ENCODE assay signal across 28 cellular contexts in the genomic region with DNA sequence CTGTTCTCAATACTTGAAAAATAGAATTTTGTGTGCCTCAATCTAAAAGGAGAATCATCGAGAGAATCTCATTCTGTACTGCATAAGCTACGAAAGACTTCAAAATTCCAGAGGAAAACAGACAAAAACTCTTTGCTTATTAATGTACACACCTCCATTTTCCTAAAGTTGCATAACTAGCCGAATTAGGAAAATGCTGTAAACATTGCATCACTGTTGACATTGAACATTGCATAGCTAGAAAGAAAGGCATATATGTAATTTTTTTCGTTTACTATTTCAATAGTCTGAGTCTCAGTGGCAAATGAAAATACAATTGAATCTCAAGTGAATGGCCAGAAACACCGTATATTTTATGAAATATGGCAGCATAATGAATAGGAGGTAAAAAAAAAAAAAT.
A peak's percentile ranks its signal among the peaks of the same experiment; 100 is the strongest.
DNase-seq lines count a peak whose midpoint lies in the region; ATAC-seq, FAIRE-seq and TF ChIP-seq lines count a peak whose summit lies in the region.
"Had no signal": no experiment of that assay in that cellular context is flagged by ENCODE, and none has a peak within 500 bp of the region (broad histone marks: within the 10 kb centered on the region; RNA-seq: fewer than 3 reads in every experiment).

No MANE protein-coding gene starts in this region.

- peaks cover 7% of the 10 kb centered on the region for H3K4me1 Mint-ChIP-seq in MCF 10A (ENCODE audit: insufficient read depth, unreplicated experiment)
- peaks cover 6% of the 10 kb centered on the region in 2 donors for H3K4me1 Mint-ChIP-seq in natural killer cell treated with Interleukin-12 subunit alpha and Interleukin-12 subunit beta and Interleukin-15 and Interleukin-18, amount 100 ng/mL, for 72 hours (ENCODE audit: low read depth in 2 of 2)

- no peaks in the 10 kb centered on the region for H3K27me3 Mint-ChIP-seq in MCF 10A (ENCODE audit: insufficient read depth, unreplicated experiment)
- no peaks in the 10 kb centered on the region for H3K27me3 Mint-ChIP-seq in natural killer cell treated with Interleukin-12 subunit alpha and Interleukin-12 subunit beta and Interleukin-15 and Interleukin-18, amount 100 ng/mL, for 72 hours
- H3K27me3 Mint-ChIP-seq: CD4-positive, alpha-beta T cell had no signal

- H3K36me3 ChIP-seq in breast epithelium (no peaks in the 10 kb centered on the region), PC-9 (ENCODE audit: low read depth) (no peaks in the 10 kb centered on the region), K562 (ENCODE audit: control insufficient read depth, insufficient read depth, low read length) (no peaks in the 10 kb centered on the region)
- H3K36me3 ChIP-seq: BE2C had no signal

- H3K27ac ChIP-seq in breast epithelium (no peak overlapping the region), PC-9 (peak overlapping the region; percentile 20; the same call in 1 of the 2 replicates), K562 (ENCODE audit: extremely low read depth, low read depth, low read length) (no peak overlapping the region)
- H3K27ac ChIP-seq: 22Rv1; BLaER1 treated with 17β-estradiol and CSF1 and Interleukin-3, amounts not matched to agents 10 nM and 100 nM; GM23248 had no signal

- DNase-seq in MCF 10A (ENCODE audit: unreplicated experiment) (peak; percentile 58), breast epithelium (ENCODE audit: low spot score in 2 of 2) (no peak), PC-9 (no peak), K562 (ENCODE audit: extremely low read depth in 1 of 4, low spot score in 3 of 4) (no peak), fibroblast of villous mesenchyme (ENCODE audit: low read depth) (peak; percentile 48)
- no peak for DNase-seq in natural killer cell treated with Interleukin-12 subunit alpha and Interleukin-12 subunit beta and Interleukin-15 and Interleukin-18, amount 100 ng/mL, for 72 hours (ENCODE audit: low spot score)
- DNase-seq: ACHN; AML-193; BE2C; CD4-positive, alpha-beta T cell; CD8-positive, alpha-beta memory T cell; DMS 273 treated with DMSO at 0.1 percent for 48 hours; DMS79; EL; GDM1; GM23248; H7; HCEC 1CT had no signal

- no peak for ATAC-seq in K562
- no peak for ATAC-seq in HG02588 (IDR thresholded peaks at IDR 0.05; ENCODE audit: unreplicated experiment)
- no peak for ATAC-seq in GM19455 (IDR thresholded peaks at IDR 0.05; ENCODE audit: unreplicated experiment)
- ATAC-seq in natural killer cell treated with Interleukin-12 subunit alpha and Interleukin-12 subunit beta and Interleukin-15 and Interleukin-18, amount 100 ng/mL, for 72 hours = no peak
- ATAC-seq: GM12878 had no signal

- no peak overlapping the region for H3K9ac ChIP-seq in K562 (ENCODE audit: insufficient read depth in 1 of 2, low read depth in 2 of 2, low read length in 2 of 2)
- H3K9ac ChIP-seq: BLaER1 treated with 17β-estradiol and CSF1 and Interleukin-3, amounts not matched to agents 10 nM and 100 nM; GM23248 had no signal

- TF ChIP-seq EP300 in K562 (IDR thresholded peaks at IDR 0.05; ENCODE audit: low read length) = no peak

- intact Hi-C loops in MCF 10A (cut with micrococcal nuclease) = no loop called here
- intact Hi-C loops in breast epithelium (cut with DNase I; ENCODE audit: low total_unique reads) = no loop called here
- intact Hi-C loops in PC-9 (cut with micrococcal nuclease; ENCODE audit: unreplicated experiment) = no loop called here
- intact Hi-C loops in K562 (cut with micrococcal nuclease) = no loop called here

- H3K4me1 ChIP-seq in breast epithelium = no peaks in the 10 kb centered on the region
- H3K4me1 ChIP-seq in PC-9 (replicated peaks; ENCODE audit: insufficient read depth) = peaks cover 9% of the 10 kb centered on the region
- H3K4me1 ChIP-seq in K562 (replicated peaks in 1 of 2; ENCODE audit: control insufficient read depth in 2 of 2, insufficient read depth in 2 of 2, low read length in 2 of 2) = no peaks in the 10 kb centered on the region
- H3K4me1 ChIP-seq: BE2C; BLaER1 treated with 17β-estradiol and CSF1 and Interleukin-3, amounts not matched to agents 10 nM and 100 nM had no signal

- CTCF ChIA-PET in MCF 10A (lab: Yijun Ruan, JAX) (no interaction called here), PC-9 (lab: Charles Lee) (no interaction called here), K562 (lab: Yijun Ruan, JAX; ENCODE audit: low intra/inter-chr PET ratio) (no interaction called here)

- in situ Hi-C loops in K562 (cut with MboI) = no loop called here

- no peaks in the 10 kb centered on the region for H3F3A ChIP-seq in PC-9 (ENCODE audit: insufficient read depth, low read depth)

- H3K9me1 ChIP-seq in K562 (ENCODE audit: control insufficient read depth, insufficient read depth, low read length) = no peaks in the 10 kb centered on the region

- BruUV-seq in MCF 10A (replicated peaks; lab: Mats Ljungman, UMichigan) = no TSS peak
- BruUV-seq in PC-9 (replicated peaks; lab: Mats Ljungman, UMichigan) = no TSS peak
- BruUV-seq in K562 (replicated peaks; lab: Mats Ljungman, UMichigan) = no TSS peak

- no peaks in the 10 kb centered on the region for H3K36me3 Mint-ChIP-seq in MCF 10A (ENCODE audit: insufficient read depth, unreplicated experiment)
- H3K36me3 Mint-ChIP-seq in natural killer cell treated with Interleukin-12 subunit alpha and Interleukin-12 subunit beta and Interleukin-15 and Interleukin-18, amount 100 ng/mL, for 72 hours = no peaks in the 10 kb centered on the region

- FAIRE-seq in K562 (lab: Jason Lieb, UNC) = no peak
- FAIRE-seq: A204.1, D721Med, GM12878, GM19239, H1 had no signal

- 63% methylated on average over 4 of the region's 5 CpGs for WGBS in K562 (ENCODE audit: insufficient coverage, low coverage, missing lambda C conversion rate)

- no peak overlapping the region for H3K4me3 Mint-ChIP-seq in MCF 10A (ENCODE audit: unreplicated experiment)
- no peak overlapping the region for H3K4me3 Mint-ChIP-seq in natural killer cell treated with Interleukin-12 subunit alpha and Interleukin-12 subunit beta and Interleukin-15 and Interleukin-18, amount 100 ng/mL, for 72 hours
- H3K4me3 Mint-ChIP-seq: CD14-positive monocyte; CD4-positive, alpha-beta T cell; CD8-positive, alpha-beta memory T cell had no signal

- H2AFZ ChIP-seq in PC-9 (no peak overlapping the region), K562 (ENCODE audit: low read depth, low read length) (no peak overlapping the region)
- H2AFZ ChIP-seq: GM23248 had no signal

- TF ChIP-seq POLR2A in breast epithelium (IDR thresholded peaks at IDR 0.05) (no peak), K562 (conservative IDR thresholded peaks at IDR 0.05) (no peak)

- no peaks in the 10 kb centered on the region for H3K9me3 ChIP-seq in breast epithelium
- H3K9me3 ChIP-seq in PC-9 (ENCODE audit: insufficient read depth, low read depth) = no peaks in the 10 kb centered on the region
- no peaks in the 10 kb centered on the region for H3K9me3 ChIP-seq in K562 (replicated peaks; ENCODE audit: control insufficient read depth, insufficient read depth, low read depth, low read length)
- H3K9me3 ChIP-seq: BE2C; BLaER1 treated with 17β-estradiol and CSF1 and Interleukin-3, amounts not matched to agents 10 nM and 100 nM had no signal

- no peak for TF ChIP-seq RAD21 in K562 (CRISPR knock-in tag; conservative IDR thresholded peaks at IDR 0.05 in 1 of 2, IDR thresholded peaks at IDR 0.05 in 1 of 2)

- H3K4me2 ChIP-seq in PC-9 = no peak overlapping the region
- no peak overlapping the region for H3K4me2 ChIP-seq in K562 (ENCODE audit: insufficient read depth, low read length)
- H3K4me2 ChIP-seq: BLaER1 treated with 17β-estradiol and CSF1 and Interleukin-3, amounts not matched to agents 10 nM and 100 nM had no signal

- no peaks in the 10 kb centered on the region for H3K9me2 ChIP-seq in PC-9 (ENCODE audit: insufficient read depth)

- H3K27me3 ChIP-seq in breast epithelium (no peaks in the 10 kb centered on the region), PC-9 (ENCODE audit: insufficient read depth, low read depth) (no peaks in the 10 kb centered on the region), K562 (ENCODE audit: control insufficient read depth in 2 of 2, insufficient read depth in 2 of 2, low read length in 2 of 2) (no peaks in the 10 kb centered on the region)
- H3K27me3 ChIP-seq: BE2C; BLaER1 treated with 17β-estradiol and CSF1 and Interleukin-3, amounts not matched to agents 10 nM and 100 nM had no signal

- no peak overlapping the region for H3K4me3 ChIP-seq in breast epithelium
- H3K4me3 ChIP-seq in PC-9 = no peak overlapping the region
- H3K4me3 ChIP-seq in K562 = no peak overlapping the region
- H3K4me3 ChIP-seq in fibroblast of villous mesenchyme (ENCODE audit: low read depth, low read length) = no peak overlapping the region
- H3K4me3 ChIP-seq: BLaER1 treated with 17β-estradiol and CSF1 and Interleukin-3, amounts not matched to agents 10 nM and 100 nM; GM12878; GM23248 had no signal

- no peak overlapping the region for H3K27ac Mint-ChIP-seq in MCF 10A (ENCODE audit: low read depth, unreplicated experiment)
- H3K27ac Mint-ChIP-seq in natural killer cell treated with Interleukin-12 subunit alpha and Interleukin-12 subunit beta and Interleukin-15 and Interleukin-18, amount 100 ng/mL, for 72 hours = no peak overlapping the region
- H3K27ac Mint-ChIP-seq: CD14-positive monocyte; CD4-positive, alpha-beta T cell had no signal

- H3K9me3 Mint-ChIP-seq in MCF 10A (ENCODE audit: unreplicated experiment) = no peaks in the 10 kb centered on the region
- no peaks in the 10 kb centered on the region for H3K9me3 Mint-ChIP-seq in natural killer cell treated with Interleukin-12 subunit alpha and Interleukin-12 subunit beta and Interleukin-15 and Interleukin-18, amount 100 ng/mL, for 72 hours
- H3K9me3 Mint-ChIP-seq: CD14-positive monocyte; CD4-positive, alpha-beta T cell; CD8-positive, alpha-beta memory T cell had no signal

- POLR2A ChIA-PET in MCF 10A (lab: Yijun Ruan, JAX) (interaction anchor here (0.7 to 1.3 kb wide), 2 partner anchors 12 to 59 kb away, joined by 3 to 4 read pairs; no protein-coding TSS in a partner anchor), PC-9 (lab: Charles Lee; ENCODE audit: unreplicated experiment) (no interaction called here), K562 (lab: Yijun Ruan, JAX) (no interaction called here)

- no peaks in the 10 kb centered on the region for H3K79me2 ChIP-seq in PC-9 (ENCODE audit: low read depth)
- H3K79me2 ChIP-seq in K562 (ENCODE audit: control insufficient read depth, insufficient read depth, low read length) = no peaks in the 10 kb centered on the region

- H4K20me1 ChIP-seq in PC-9 (ENCODE audit: insufficient read depth) = no peaks in the 10 kb centered on the region
- no peaks in the 10 kb centered on the region for H4K20me1 ChIP-seq in K562 (replicated peaks; ENCODE audit: control insufficient read depth, insufficient read depth, low read length)
- H4K20me1 ChIP-seq: BLaER1 treated with 17β-estradiol and CSF1 and Interleukin-3, amounts not matched to agents 10 nM and 100 nM had no signal

- TF ChIP-seq CTCF in MCF 10A (IDR thresholded peaks at IDR 0.05; ENCODE audit: unreplicated experiment) (no peak), breast epithelium (IDR thresholded peaks at IDR 0.05) (no peak), PC-9 (conservative IDR thresholded peaks at IDR 0.05) (no peak), K562 (IDR thresholded peaks at IDR 0.05 in 2 of 3, conservative IDR thresholded peaks at IDR 0.05 in 1 of 3; ENCODE audit: insufficient read depth in 2 of 3, low read depth in 1 of 3, low read length in 3 of 3) (no peak), fibroblast of villous mesenchyme (IDR thresholded peaks at IDR 0.05; ENCODE audit: insufficient read depth, low read depth, low read length) (no peak)

TF ChIP-seq in K562, 482 proteins besides CTCF, POLR2A, EP300 and RAD21 (continues in another document):
- no peak for TF ChIP-seq ZNF764 (CRISPR knock-in tag; IDR thresholded peaks at IDR 0.05; ENCODE audit: low read depth)

Comparison
In these comparisons a context has a peak if more than half of its experiments do, and no peak if none do; other contexts are left out.
1. DNase-seq: peak in MCF 10A (single experiment) and fibroblast of villous mesenchyme (single experiment); none in breast epithelium (0 of 2), PC-9 (0 of 2), K562 (0 of 4) and natural killer cell treated with Interleukin-12 subunit alpha and Interleukin-12 subunit beta and Interleukin-15 and Interleukin-18, amount 100 ng/mL, for 72 hours (single experiment).